In the genomic region with DNA sequence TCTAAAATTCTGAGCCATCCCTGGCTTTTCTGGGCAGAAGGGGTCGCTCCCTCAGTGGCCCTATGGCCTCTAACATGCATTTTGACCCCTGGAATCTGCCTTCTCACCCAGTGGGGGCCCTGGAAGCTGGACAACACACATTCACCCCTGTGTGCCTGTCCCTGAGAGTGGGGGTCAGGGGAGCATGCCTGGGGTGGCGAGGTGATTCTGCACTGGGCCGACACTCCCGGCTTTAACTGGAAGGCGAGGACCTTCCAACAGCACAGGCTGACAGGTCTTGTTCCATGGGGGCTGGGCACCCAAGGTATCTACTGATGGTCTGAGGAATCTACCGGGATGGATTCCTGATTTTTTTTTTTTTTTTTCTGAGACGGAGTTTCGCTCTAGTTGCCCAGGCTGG, we compare ENCODE assay signal across 11 cellular contexts. TPM values are rescaled to one million over a fixed set of nuclear protein-coding genes. Genes with fewer than 3 reads are reported as not detected.
DNase-seq lines count a peak whose midpoint lies in the region; ATAC-seq and TF ChIP-seq lines count a peak whose summit lies in the region.
"Had no signal": no experiment of that assay in that cellular context is flagged by ENCODE, and none has a peak within 500 bp of the region (broad histone marks: within the 10 kb centered on the region; RNA-seq: fewer than 3 reads in every experiment).

No MANE protein-coding gene starts in this region.

- no peaks in the 10 kb centered on the region for H3K9me3 ChIP-seq in mammary epithelial cell (replicated peaks; ENCODE audit: insufficient read depth, low read length)
- no peaks in the 10 kb centered on the region for H3K9me3 ChIP-seq in muscle layer of colon (ENCODE audit: low read length)
- no peaks in the 10 kb centered on the region for H3K9me3 ChIP-seq in upper lobe of left lung

- no TSS peak for BruUV-seq in mammary epithelial cell (replicated peaks; lab: Mats Ljungman, UMichigan)

- no peak overlapping the region for H3K4me3 Mint-ChIP-seq in activated T-cell treated with anti-CD3 and anti-CD28 coated beads, Interleukin-2, amount 50 U/mL, for 24 hours

- no peak overlapping the region for H3K4me2 ChIP-seq in mammary epithelial cell (ENCODE audit: insufficient read depth, low read depth, low read length)

- intact Hi-C loops in mammary epithelial cell (cut with micrococcal nuclease) (no loop called here), posterior cingulate gyrus (cut with DNase I) (no loop called here)

- H3K27ac ChIP-seq in mammary epithelial cell (ENCODE audit: insufficient read depth, low read depth, low read length): peak overlapping the region; percentile 85
- H3K27ac ChIP-seq in muscle layer of colon (ENCODE audit: low read depth, low read length): peak overlapping the region; percentile 71
- H3K27ac ChIP-seq in upper lobe of left lung: peak overlapping the region; percentile 93 to 98 (median 96)

- no peak for TF ChIP-seq EP300 in upper lobe of left lung (IDR thresholded peaks at IDR 0.05)

- H3K9ac ChIP-seq in mammary epithelial cell (ENCODE audit: insufficient read depth, low read length): no peak overlapping the region
- H3K9ac ChIP-seq in muscle layer of colon (ENCODE audit: low read length): no peak overlapping the region

- no peak overlapping the region for H2AFZ ChIP-seq in mammary epithelial cell (ENCODE audit: low read depth, low read length)

- no peaks in the 10 kb centered on the region for H3K27me3 Mint-ChIP-seq in activated T-cell treated with anti-CD3 and anti-CD28 coated beads, Interleukin-2, amount 50 U/mL, for 24 hours

- TF ChIP-seq CTCF in mammary epithelial cell (conservative IDR thresholded peaks at IDR 0.05 in 1 of 2, IDR thresholded peaks at IDR 0.05 in 1 of 2; ENCODE audit: extremely low read depth in 1 of 2, insufficient read depth in 1 of 2, low read depth in 1 of 2, low read length in 2 of 2): no peak
- TF ChIP-seq CTCF in upper lobe of left lung (IDR thresholded peaks at IDR 0.05): no peak
- no peak for TF ChIP-seq CTCF in omental fat pad (IDR thresholded peaks at IDR 0.05)

- no peak for TF ChIP-seq POLR2A in upper lobe of left lung (IDR thresholded peaks at IDR 0.05)

- in situ Hi-C loops in mammary epithelial cell (cut with MboI; ENCODE audit: low sequenced_read_pairs in 2 of 2): loop anchor here in 1 of 2 donors (5.0 kb wide), 1 partner anchor 230 kb away; no protein-coding TSS in a partner anchor

- peaks cover 47% of the 10 kb centered on the region for H3K4me1 Mint-ChIP-seq in activated T-cell treated with anti-CD3 and anti-CD28 coated beads, Interleukin-2, amount 50 U/mL, for 24 hours (ENCODE audit: low read depth)

- H3K4me3 ChIP-seq in mammary epithelial cell (replicated peaks in 1 of 3; ENCODE audit: insufficient read depth in 1 of 3, low read depth in 2 of 3, low read length in 3 of 3) (no peak overlapping the region), muscle layer of colon (ENCODE audit: low read depth in 1 of 2, low read length in 2 of 2) (no peak overlapping the region), upper lobe of left lung (no peak overlapping the region)

- no peaks in the 10 kb centered on the region for H4K20me1 ChIP-seq in mammary epithelial cell (ENCODE audit: insufficient read depth, low read length)

- H3K36me3 Mint-ChIP-seq in activated T-cell treated with anti-CD3 and anti-CD28 coated beads, Interleukin-2, amount 50 U/mL, for 24 hours (ENCODE audit: low read depth): peaks cover 46% of the 10 kb centered on the region

- ATAC-seq in upper lobe of left lung (ENCODE audit: low FRiP score in 2 of 2) (no peak), HG03135 (IDR thresholded peaks at IDR 0.05; ENCODE audit: unreplicated experiment) (no peak), omental fat pad (ENCODE audit: low FRiP score) (no peak)

- peak overlapping the region; percentile 88 for H3K27ac Mint-ChIP-seq in activated T-cell treated with anti-CD3 and anti-CD28 coated beads, Interleukin-2, amount 50 U/mL, for 24 hours

- peaks cover 30% of the 10 kb centered on the region for H3K79me2 ChIP-seq in mammary epithelial cell (ENCODE audit: insufficient read depth, low read length)

- no peaks in the 10 kb centered on the region for H3K27me3 ChIP-seq in mammary epithelial cell (ENCODE audit: insufficient read depth, low read length)
- H3K27me3 ChIP-seq in muscle layer of colon (ENCODE audit: control insufficient read depth in 1 of 2, insufficient read depth in 2 of 2, low read length in 2 of 2): no peaks in the 10 kb centered on the region
- H3K27me3 ChIP-seq in upper lobe of left lung: no peaks in the 10 kb centered on the region

- dilution Hi-C loops in mammary epithelial cell (cut with HindIII; ENCODE audit: low sequenced_read_pairs): no loop called here

- WGBS in mammary epithelial cell (ENCODE audit: low coverage, missing lambda C conversion rate): 89% methylated on average over 8 of the region's 8 CpGs
- whole genome bisulfite sequencing in upper lobe of left lung, 2 donors: 73 to 83% methylated on average over 8 of the region's 8 CpGs

- H3K9me3 Mint-ChIP-seq in activated T-cell treated with anti-CD3 and anti-CD28 coated beads, Interleukin-2, amount 50 U/mL, for 24 hours: no peaks in the 10 kb centered on the region

- H3K4me1 ChIP-seq in mammary epithelial cell (ENCODE audit: insufficient read depth, low read length) (peaks cover 49% of the 10 kb centered on the region), muscle layer of colon (ENCODE audit: insufficient read depth, low read length) (peaks cover 59% of the 10 kb centered on the region), upper lobe of left lung (peaks cover 83 to 99% (median 94%) of the 10 kb centered on the region in 4 donors)

- CTCF ChIA-PET in mammary epithelial cell (lab: Charles Lee; ENCODE audit: low non-redundant PET): no interaction called here

- no peak for DNase-seq in activated T-cell treated with anti-CD3 and anti-CD28 coated beads, Interleukin-2, amount 50 U/mL, for 24 hours
- no peak for DNase-seq in activated T-cell treated with anti-CD3 and anti-CD28 coated beads, Interleukin-2, amount 50 U/mL, for 48 hours
- DNase-seq in mammary epithelial cell (no peak), upper lobe of left lung (no peak), posterior cingulate gyrus (no peak), omental fat pad (ENCODE audit: low spot score) (no peak)
- DNase-seq: effector CD8-positive, alpha-beta T cell; NCI-H2029 treated with DMSO at 0.1 percent for 48 hours; stimulated activated CD4-positive, alpha-beta T cell treated with anti-CD3 and anti-CD28 coated beads, Interleukin-12 subunit alpha, Interleukin-12 subunit beta, amount 100 ng/mL, for 4 hours had no signal

- H3K36me3 ChIP-seq in mammary epithelial cell (ENCODE audit: insufficient read depth, low read length) (peaks cover 6% of the 10 kb centered on the region), muscle layer of colon (ENCODE audit: insufficient read depth, low read length) (peaks cover 17% of the 10 kb centered on the region), upper lobe of left lung (peaks cover 0 to 40% (median 17%) of the 10 kb centered on the region in 4 donors)

RNA-seq across cellular contexts. Expression of gene PPM1F, which starts 10.7 kb away (rescaled TPM):
- total RNA-seq in mammary epithelial cell (10 to 100 TPM; 30.8 to 43.6 TPM), upper lobe of left lung (10 to 100 TPM; 21.0 to 85.3 (median 33.2) TPM), omental fat pad (10 to 100 TPM; 22.9 to 67.3 (median 32.4) TPM)
- polyA plus RNA-seq in mammary epithelial cell: 18.3 TPM
- 45.2 TPM for polyA minus RNA-seq in mammary epithelial cell

RNA-seq across cellular contexts. Expression of gene TOP3B, which starts 40.7 kb away (rescaled TPM):
- total RNA-seq in mammary epithelial cell (10 to 100 TPM; 36.4 to 36.7 TPM), upper lobe of left lung (100 to 1,000 TPM in 1 of 6 donors, 10 to 100 TPM in 5; 22.5 to 111 (median 34.0) TPM), omental fat pad (10 to 100 TPM; 17.5 to 45.4 (median 21.3) TPM)
- polyA plus RNA-seq in mammary epithelial cell: 11.7 TPM
- polyA minus RNA-seq in mammary epithelial cell: 29.3 TPM
